In genomic region chr5:95956900-95957293, GRCh38 we compare ENCODE assay signal across 1 cellular context.
TF ChIP-seq lines count a peak whose summit lies in the region.

No MANE protein-coding gene starts in this region.

TF ChIP-seq in HepG2, 621 proteins besides CTCF, POLR2A, EP300 and RAD21 (continued from another document and continues in another):
- no peak for TF ChIP-seq ZNF609 (CRISPR knock-in tag; IDR thresholded peaks at IDR 0.05; ENCODE audit: borderline replicate concordance)
- no peak for TF ChIP-seq NR2F6 (IDR thresholded peaks at IDR 0.05)
- no peak for TF ChIP-seq NR2F6 (CRISPR knock-in tag; IDR thresholded peaks at IDR 0.05)
- TF ChIP-seq CENPT (CRISPR knock-in tag; IDR thresholded peaks at IDR 0.05; ENCODE audit: low read depth): no peak
- no peak for TF ChIP-seq MYNN (CRISPR knock-in tag; IDR thresholded peaks at IDR 0.05; ENCODE audit: low read depth)
- TF ChIP-seq ZNF891 (CRISPR knock-in tag; IDR thresholded peaks at IDR 0.05): no peak
- TF ChIP-seq ARNT (IDR thresholded peaks at IDR 0.05): no peak
- TF ChIP-seq KLF12 (CRISPR knock-in tag; IDR thresholded peaks at IDR 0.05; ENCODE audit: borderline replicate concordance): no peak
- no peak for TF ChIP-seq RNF2 (conservative IDR thresholded peaks at IDR 0.05; ENCODE audit: low read depth)
- TF ChIP-seq CEBPG (CRISPR knock-in tag; IDR thresholded peaks at IDR 0.05): peak; percentile 59
- TF ChIP-seq ZNF597 (CRISPR knock-in tag; IDR thresholded peaks at IDR 0.05): no peak
- TF ChIP-seq ZNF264 (CRISPR knock-in tag; IDR thresholded peaks at IDR 0.05): no peak
- no peak for TF ChIP-seq ZBTB21 (CRISPR knock-in tag; IDR thresholded peaks at IDR 0.05)
- TF ChIP-seq ZFP91 (CRISPR knock-in tag; IDR thresholded peaks at IDR 0.05; ENCODE audit: borderline replicate concordance): no peak
- TF ChIP-seq YEATS4 (CRISPR knock-in tag; IDR thresholded peaks at IDR 0.05; ENCODE audit: borderline replicate concordance): no peak
- TF ChIP-seq ZNF124 (CRISPR knock-in tag; IDR thresholded peaks at IDR 0.05): no peak
- TF ChIP-seq IKZF1 (IDR thresholded peaks at IDR 0.05): no peak
- no peak for TF ChIP-seq ZNF362 (CRISPR knock-in tag; IDR thresholded peaks at IDR 0.05; ENCODE audit: borderline replicate concordance)
- no peak for TF ChIP-seq FOXC1 (CRISPR knock-in tag; IDR thresholded peaks at IDR 0.05; ENCODE audit: borderline replicate concordance)
- TF ChIP-seq HMG20A (CRISPR knock-in tag; IDR thresholded peaks at IDR 0.05; ENCODE audit: borderline replicate concordance): 0 out of 2 replicates have a peak, but pooled peaks have one; percentile 28
- peak; percentile 38; the same call in 1 of the 2 replicates for TF ChIP-seq SOX5 (CRISPR knock-in tag; IDR thresholded peaks at IDR 0.05; ENCODE audit: borderline replicate concordance)
- TF ChIP-seq FOSL2 (CRISPR knock-in tag; IDR thresholded peaks at IDR 0.05): no peak
- no peak for TF ChIP-seq NCOR1 (IDR thresholded peaks at IDR 0.05; ENCODE audit: borderline replicate concordance, low read length)
- TF ChIP-seq ZNF503 (CRISPR knock-in tag; IDR thresholded peaks at IDR 0.05): 0 out of 2 replicates have a peak, but pooled peaks have one; percentile 40
- no peak for TF ChIP-seq ZNF549 (CRISPR knock-in tag; IDR thresholded peaks at IDR 0.05)
- no peak for TF ChIP-seq MAFG (CRISPR knock-in tag; IDR thresholded peaks at IDR 0.05)
- TF ChIP-seq AKNA (CRISPR knock-in tag; IDR thresholded peaks at IDR 0.05; ENCODE audit: borderline replicate concordance): no peak
- TF ChIP-seq FOXK1 (CRISPR knock-in tag; IDR thresholded peaks at IDR 0.05; ENCODE audit: borderline replicate concordance, low read depth): no peak
- 0 out of 2 replicates have a peak, but pooled peaks have one; percentile 46 for TF ChIP-seq SSRP1 (CRISPR knock-in tag; IDR thresholded peaks at IDR 0.05)
- no peak for TF ChIP-seq SKIL (CRISPR knock-in tag; IDR thresholded peaks at IDR 0.05; ENCODE audit: borderline replicate concordance)
- peak; percentile 57; the same call in 1 of the 2 replicates for TF ChIP-seq MED1 (CRISPR knock-in tag; IDR thresholded peaks at IDR 0.05)
- no peak for TF ChIP-seq TFE3 (CRISPR knock-in tag; IDR thresholded peaks at IDR 0.05)
- no peak for TF ChIP-seq XRCC5 (optimal IDR thresholded peaks at IDR 0.05; ENCODE audit: low read length)
- no peak for TF ChIP-seq BRD4 (CRISPR knock-in tag; IDR thresholded peaks at IDR 0.05)
- TF ChIP-seq GMEB2 (CRISPR knock-in tag; IDR thresholded peaks at IDR 0.05; ENCODE audit: low read depth): no peak
- no peak for TF ChIP-seq FOXA1 (IDR thresholded peaks at IDR 0.05)
- peak; percentile 35; the same call in 1 of the 2 replicates for TF ChIP-seq FOXA1 (CRISPR knock-in tag; IDR thresholded peaks at IDR 0.05)
- no peak for TF ChIP-seq SIN3B (IDR thresholded peaks at IDR 0.05; ENCODE audit: low read length)
- no peak for TF ChIP-seq ZNF605 (CRISPR knock-in tag; IDR thresholded peaks at IDR 0.05)
- no peak for TF ChIP-seq NR2F1 (CRISPR knock-in tag; IDR thresholded peaks at IDR 0.05)
- no peak for TF ChIP-seq PLRG1 (conservative IDR thresholded peaks at IDR 0.05)
- peak; percentile 16 for TF ChIP-seq TEAD3 (CRISPR knock-in tag; optimal IDR thresholded peaks at IDR 0.05; ENCODE audit: borderline replicate concordance)
